ENCODE assay signal across 1 cellular context in genomic region chr11:86955674-86956522, GRCh38.
TF ChIP-seq lines count a peak whose summit lies in the region.

No MANE protein-coding gene starts in this region.

TF ChIP-seq in HepG2, 621 proteins besides CTCF, POLR2A, EP300 and RAD21 (continued from another document and continues in another):
- TF ChIP-seq HNF1A (IDR thresholded peaks at IDR 0.05; ENCODE audit: low read depth) (0 out of 2 replicates have a peak, but pooled peaks have one; percentile 10), HNF1A (CRISPR knock-in tag; IDR thresholded peaks at IDR 0.05; ENCODE audit: borderline replicate concordance) (peak; percentile 44; the same call in 1 of the 2 replicates), FOXA1 (IDR thresholded peaks at IDR 0.05) (no peak), FOXA1 (CRISPR knock-in tag; IDR thresholded peaks at IDR 0.05) (peak; percentile 48; the same call in 1 of the 2 replicates), GMEB1 (CRISPR knock-in tag; IDR thresholded peaks at IDR 0.05; ENCODE audit: borderline replicate concordance) (peak; percentile 42; the same call in 1 of the 2 replicates), CSRNP2 (CRISPR knock-in tag; conservative IDR thresholded peaks at IDR 0.05; ENCODE audit: low read depth) (no peak), DDIT3 (CRISPR knock-in tag; IDR thresholded peaks at IDR 0.05) (no peak), ZSCAN21 (CRISPR knock-in tag; IDR thresholded peaks at IDR 0.05; ENCODE audit: borderline replicate concordance) (peak; percentile 77; the same call in 1 of the 2 replicates), ZNF790 (CRISPR knock-in tag; IDR thresholded peaks at IDR 0.05; ENCODE audit: borderline replicate concordance) (no peak), MEF2D (CRISPR knock-in tag; IDR thresholded peaks at IDR 0.05) (peak; percentile 59; the same call in 1 of the 2 replicates), ZNF274 (CRISPR knock-in tag; IDR thresholded peaks at IDR 0.05) (no peak), ZNF550 (CRISPR knock-in tag; IDR thresholded peaks at IDR 0.05; ENCODE audit: borderline replicate concordance) (no peak), ZSCAN9 (CRISPR knock-in tag; IDR thresholded peaks at IDR 0.05; ENCODE audit: borderline replicate concordance) (0 out of 2 replicates have a peak, but pooled peaks have one; percentile 28), XBP1 (CRISPR knock-in tag; IDR thresholded peaks at IDR 0.05) (no peak), RCOR2 (CRISPR knock-in tag; IDR thresholded peaks at IDR 0.05) (0 out of 2 replicates have a peak, but pooled peaks have one; percentile 34), ATF5 (CRISPR knock-in tag; IDR thresholded peaks at IDR 0.05; ENCODE audit: low read depth) (0 out of 2 replicates have a peak, but pooled peaks have one; percentile 33), ZNF263 (CRISPR knock-in tag; IDR thresholded peaks at IDR 0.05) (peak; percentile 30), MZF1 (CRISPR knock-in tag; IDR thresholded peaks at IDR 0.05; ENCODE audit: borderline replicate concordance) (no peak), ZNF777 (CRISPR knock-in tag; IDR thresholded peaks at IDR 0.05) (no peak; the same call in 1 of the 2 replicates), SIX1 (CRISPR knock-in tag; IDR thresholded peaks at IDR 0.05; ENCODE audit: borderline replicate concordance) (0 out of 2 replicates have a peak, but pooled peaks have one; percentile 29), HNRNPL (IDR thresholded peaks at IDR 0.05; ENCODE audit: low read depth, low read length) (no peak), SIX4 (CRISPR knock-in tag; IDR thresholded peaks at IDR 0.05) (peak; percentile 10; the same call in 1 of the 2 replicates), RARA (CRISPR knock-in tag; IDR thresholded peaks at IDR 0.05) (peak; percentile 26; the same call in 1 of the 2 replicates), MYNN (CRISPR knock-in tag; IDR thresholded peaks at IDR 0.05; ENCODE audit: low read depth) (no peak), ZNF414 (CRISPR knock-in tag; IDR thresholded peaks at IDR 0.05) (no peak), KLF11 (CRISPR knock-in tag; IDR thresholded peaks at IDR 0.05) (no peak), ZNF83 (CRISPR knock-in tag; IDR thresholded peaks at IDR 0.05; ENCODE audit: borderline replicate concordance) (peak; percentile 35; the same call in 1 of the 2 replicates), RFX5 (IDR thresholded peaks at IDR 0.05; ENCODE audit: low read depth, low read length) (no peak), SNRNP70 (IDR thresholded peaks at IDR 0.05; ENCODE audit: low read depth, low read length) (no peak), ZNF644 (CRISPR knock-in tag; IDR thresholded peaks at IDR 0.05; ENCODE audit: low read depth) (no peak), DMAP1 (CRISPR knock-in tag; IDR thresholded peaks at IDR 0.05) (peak; percentile 77; the same call in 1 of the 2 replicates), HNF4A (CRISPR knock-in tag; IDR thresholded peaks at IDR 0.05) (peak; percentile 24), ELF3 (CRISPR knock-in tag; IDR thresholded peaks at IDR 0.05) (peak; percentile 49), ZNF773 (CRISPR knock-in tag; IDR thresholded peaks at IDR 0.05; ENCODE audit: borderline replicate concordance) (no peak; the same call in 1 of the 2 replicates), ZNF569 (CRISPR knock-in tag; IDR thresholded peaks at IDR 0.05; ENCODE audit: borderline replicate concordance) (no peak), ZNF276 (CRISPR knock-in tag; IDR thresholded peaks at IDR 0.05; ENCODE audit: low read depth) (0 out of 2 replicates have a peak, but pooled peaks have one; percentile 12), ZBTB40 (IDR thresholded peaks at IDR 0.05) (no peak), ZBTB40 (CRISPR knock-in tag; IDR thresholded peaks at IDR 0.05) (no peak; the same call in 1 of the 2 replicates), ZNF207 (IDR thresholded peaks at IDR 0.05; ENCODE audit: borderline replicate concordance) (no peak), ZNF383 (CRISPR knock-in tag; IDR thresholded peaks at IDR 0.05; ENCODE audit: borderline replicate concordance) (peak; percentile 62; the same call in 1 of the 2 replicates), GTF2F1 (IDR thresholded peaks at IDR 0.05; ENCODE audit: low read length) (0 out of 2 replicates have a peak, but pooled peaks have one; percentile 27), PAWR (CRISPR knock-in tag; IDR thresholded peaks at IDR 0.05; ENCODE audit: borderline replicate concordance) (no peak), ZNF772 (CRISPR knock-in tag; IDR thresholded peaks at IDR 0.05) (0 out of 2 replicates have a peak, but pooled peaks have one; percentile 13), ZNF780A (CRISPR knock-in tag; IDR thresholded peaks at IDR 0.05) (no peak)
